20 cellular contexts compared by ENCODE assay signal in the genomic region with DNA sequence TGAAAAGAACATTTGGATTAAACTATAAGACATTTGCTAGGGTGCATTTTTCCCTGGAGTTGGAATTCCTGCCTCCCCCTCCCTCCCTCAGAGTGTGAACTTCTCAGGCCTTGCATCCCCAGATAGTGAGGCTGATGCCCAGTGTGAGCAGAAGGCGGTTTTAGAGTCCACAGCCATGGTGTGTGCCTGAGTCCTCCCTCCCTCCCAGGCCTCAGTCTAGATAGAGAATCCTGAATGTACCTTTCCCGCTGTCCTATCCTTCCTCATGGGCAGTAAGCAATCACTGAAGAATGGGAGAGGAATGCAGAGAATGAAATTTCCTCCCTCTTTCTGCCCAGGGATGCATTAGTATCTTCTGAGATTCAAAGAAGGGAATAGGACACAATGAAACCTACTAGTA.
"Had no signal": no experiment of that assay in that cellular context is flagged by ENCODE, and none has a peak within 500 bp of the region (broad histone marks: within the 10 kb centered on the region; RNA-seq: fewer than 3 reads in every experiment).

No MANE protein-coding gene starts in this region.

- H3K27ac Mint-ChIP-seq: activated T-cell treated with anti-CD3 and anti-CD28 coated beads, Interleukin-2, amount 50 U/mL, for 72 hours; dendritic cell treated with granulocyte-macrophage colony-stimulating factor and Interleukin-4, amounts not matched to agents 40 ng/mL and 50 ng/mL, for 4 days; mesothelial cell of epicardium; nephron progenitor cell; T-helper 1 cell treated with Interleukin-12 subunit alpha and Interleukin-12 subunit beta and Interleukin-4 antibody, amounts not matched to agents 30 μg/mL and 1 μg/mL, for 36 hours; type B pancreatic cell had no signal

- H3K27me3 Mint-ChIP-seq: dendritic cell treated with granulocyte-macrophage colony-stimulating factor and Interleukin-4, amounts not matched to agents 40 ng/mL and 50 ng/mL, for 4 days; stimulated activated naive CD8-positive, alpha-beta T cell treated with anti-CD3 and anti-CD28 coated beads, Interleukin-15, amount 100 ng/mL, for 72 hours; type B pancreatic cell had no signal

- FAIRE-seq: bronchial epithelial cell, frontal cortex had no signal

- DNase-seq: activated CD4-positive, alpha-beta T cell treated with anti-CD3 and anti-CD28 coated beads, Interleukin-2, amount 50 U/mL, for 1 hour; activated CD4-positive, CD25-positive, alpha-beta regulatory T cell treated with anti-CD3 and anti-CD28 coated beads, Interleukin-2, amount 50 U/mL, for 72 hours; activated CD8-positive, alpha-beta memory T cell treated with anti-CD3 and anti-CD28 coated beads for 24 hours; activated effector memory CD4-positive, alpha-beta T cell treated with anti-CD3 and anti-CD28 coated beads, Interleukin-2, amount 50 U/mL, for 16 hours; activated naive CD4-positive, alpha-beta T cell treated with anti-CD3 and anti-CD28 coated beads, Interleukin-2, amount 50 U/mL, for 16 hours; activated T-cell treated with anti-CD3 and anti-CD28 coated beads, Interleukin-2, amount 50 U/mL, for 72 hours; erythroblast; left colon; nephron progenitor cell; occipital lobe; stimulated activated naive CD8-positive, alpha-beta T cell treated with anti-CD3 and anti-CD28 coated beads, Interleukin-15, amount 100 ng/mL, for 72 hours; testis had no signal

- H3K4me1 Mint-ChIP-seq: nephron progenitor cell had no signal

- H3K4me3 ChIP-seq: lung, skin epidermis, testis had no signal

- H3K9me3 ChIP-seq: testis had no signal

- H3K4me3 Mint-ChIP-seq: activated T-cell treated with anti-CD3 and anti-CD28 coated beads, Interleukin-2, amount 50 U/mL, for 72 hours; dendritic cell treated with granulocyte-macrophage colony-stimulating factor and Interleukin-4, amounts not matched to agents 40 ng/mL and 50 ng/mL, for 4 days; mesothelial cell of epicardium; nephron progenitor cell; stimulated activated naive CD8-positive, alpha-beta T cell treated with anti-CD3 and anti-CD28 coated beads, Interleukin-15, amount 100 ng/mL, for 72 hours; T-helper 1 cell treated with Interleukin-12 subunit alpha and Interleukin-12 subunit beta and Interleukin-4 antibody, amounts not matched to agents 30 μg/mL and 1 μg/mL, for 36 hours; type B pancreatic cell had no signal

- H3K27ac ChIP-seq: testis had no signal

- H3K27me3 ChIP-seq: testis had no signal

- H3K9me3 Mint-ChIP-seq: dendritic cell treated with granulocyte-macrophage colony-stimulating factor and Interleukin-4, amounts not matched to agents 40 ng/mL and 50 ng/mL, for 4 days; nephron progenitor cell; type B pancreatic cell had no signal

- H3K36me3 Mint-ChIP-seq: type B pancreatic cell had no signal

- ATAC-seq: activated T-cell treated with anti-CD3 and anti-CD28 coated beads, Interleukin-2, amount 50 U/mL, for 72 hours; left colon; stimulated activated naive CD8-positive, alpha-beta T cell treated with anti-CD3 and anti-CD28 coated beads, Interleukin-15, amount 100 ng/mL, for 72 hours had no signal
